In the genomic region with DNA sequence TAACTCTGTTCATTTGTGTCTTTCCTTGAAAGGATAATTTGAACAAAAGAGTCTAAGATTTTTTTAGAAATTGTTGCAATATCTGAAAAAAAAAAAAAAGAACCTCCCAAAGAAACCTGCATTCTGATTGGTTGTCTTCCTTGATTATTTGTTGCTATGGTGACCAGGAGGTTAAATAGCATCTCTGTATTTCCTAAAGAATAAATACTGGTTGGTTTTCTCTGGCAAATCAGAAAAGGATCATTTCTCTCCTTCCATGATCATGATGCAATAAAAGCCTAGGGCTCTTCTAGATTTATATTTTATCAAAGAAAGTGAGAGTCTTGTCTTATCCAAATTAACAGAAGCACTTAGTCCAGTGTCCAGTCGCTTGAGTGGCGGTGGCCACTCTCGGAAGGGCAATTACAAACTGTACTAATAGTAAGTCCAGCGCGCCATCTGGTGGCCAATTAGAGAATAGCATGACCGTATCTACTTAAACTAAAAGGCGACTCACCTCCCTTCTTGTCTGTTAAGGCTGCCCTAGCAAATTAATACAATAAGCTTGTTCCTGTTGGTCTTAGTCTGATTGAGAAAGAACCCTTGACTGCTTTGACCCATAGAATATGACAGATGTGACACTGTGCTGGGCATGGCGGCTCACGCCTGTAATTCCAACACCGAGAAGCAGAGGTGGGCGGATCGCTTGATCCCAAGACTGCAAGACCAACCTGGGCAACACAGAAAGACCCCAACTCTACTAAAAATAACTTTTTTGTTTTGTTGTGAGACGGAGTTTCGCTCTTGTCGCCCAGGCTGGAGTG, we compare ENCODE assay signal across 8 cellular contexts. TPM values are rescaled to one million over a fixed set of nuclear protein-coding genes. Genes with fewer than 3 reads are reported as not detected.
A peak's percentile ranks its signal among the peaks of the same experiment; 100 is the strongest.
DNase-seq lines count a peak whose midpoint lies in the region; ATAC-seq, FAIRE-seq and TF ChIP-seq lines count a peak whose summit lies in the region.

No MANE protein-coding gene starts in this region.

- peaks cover 6% of the 10 kb centered on the region for H3K4me1 Mint-ChIP-seq in GM23338

- peaks cover 2% of the 10 kb centered on the region for H3K27me3 Mint-ChIP-seq in GM23338 (ENCODE audit: insufficient read depth, low read depth, poor library complexity)

- H3K4me3 ChIP-seq in A673 (ENCODE audit: low read depth, low read length, poor library complexity, severe bottlenecking) (no peak overlapping the region), GM23338 (no peak overlapping the region), keratinocyte (ENCODE audit: control insufficient read depth in 2 of 3, extremely low read depth in 1 of 3, insufficient read depth in 2 of 3, low read depth in 1 of 3, low read length in 3 of 3) (no peak overlapping the region)

- H3F3A ChIP-seq in GM23338 (replicated peaks; ENCODE audit: low read depth) = no peaks in the 10 kb centered on the region

- no peaks in the 10 kb centered on the region for H3K36me3 ChIP-seq in A673 (ENCODE audit: insufficient read depth, low read length, poor library complexity, severe bottlenecking)
- no peaks in the 10 kb centered on the region for H3K36me3 ChIP-seq in GM23338 (ENCODE audit: insufficient read depth)
- no peaks in the 10 kb centered on the region for H3K36me3 ChIP-seq in keratinocyte (ENCODE audit: control insufficient read depth in 2 of 2, extremely low read depth in 1 of 2, insufficient read depth in 2 of 2, low read length in 2 of 2)

- no peak overlapping the region for H3K4me3 Mint-ChIP-seq in GM23338

- FAIRE-seq in keratinocyte (lab: Jason Lieb, UNC) = peak; percentile 76

- H3K27ac ChIP-seq in A673 (ENCODE audit: low read depth, low read length, poor library complexity, severe bottlenecking) = no peak overlapping the region
- no peak overlapping the region for H3K27ac ChIP-seq in GM23338 (ENCODE audit: low read depth)
- no peak overlapping the region for H3K27ac ChIP-seq in caudate nucleus (ENCODE audit: low read depth, low read length)
- no peak overlapping the region for H3K27ac ChIP-seq in keratinocyte (ENCODE audit: control insufficient read depth, insufficient read depth, low read length)

- H3K4me2 ChIP-seq in GM23338 (no peak overlapping the region), keratinocyte (ENCODE audit: control insufficient read depth, extremely low read depth, insufficient read depth, low read depth, low read length) (no peak overlapping the region)

- H3K27me3 ChIP-seq in A673 (replicated peaks; ENCODE audit: insufficient read depth, low read depth, low read length, poor library complexity) = no peaks in the 10 kb centered on the region
- H3K27me3 ChIP-seq in GM23338 (ENCODE audit: insufficient read depth) = no peaks in the 10 kb centered on the region
- H3K27me3 ChIP-seq in keratinocyte (ENCODE audit: control insufficient read depth, extremely low read depth, insufficient read depth, low read length) = no peaks in the 10 kb centered on the region

- DNase-seq in A673 (ENCODE audit: low spot score) (peak; percentile 85), GM23338 (ENCODE audit: low spot score) (peak; percentile 99), NCI-H345 treated with DMSO at 0.1 percent for 48 hours (lab: John Stamatoyannopoulos, UW; ENCODE audit: unreplicated experiment) (peak; percentile 44), caudate nucleus (lab: John Stamatoyannopoulos, UW) (peak in 57 of 61 donors; percentile 19 to 99 (median 72)), keratinocyte (ENCODE audit: low read depth, low spot score) (peak; percentile 55)
- DNase-seq in activated CD4-positive, CD25-positive, alpha-beta regulatory T cell (lab: John Stamatoyannopoulos, UW) = peak; percentile 51 to 77 (median 63)
- DNase-seq in stimulated activated CD4-positive, alpha-beta T cell treated with anti-CD3 and anti-CD28 coated beads, Interleukin-1b, Interleukin-23, amount 100 ng/mL, for 1 hour (ENCODE audit: low read depth in 2 of 2) = peak; percentile 53 to 59

- H2AFZ ChIP-seq in GM23338 (no peak overlapping the region), keratinocyte (ENCODE audit: control insufficient read depth, low read length) (no peak overlapping the region)

- ATAC-seq in GM23338 (peak; percentile 79), HG02642 (IDR thresholded peaks at IDR 0.05; ENCODE audit: poor library complexity, unreplicated experiment) (no peak)

- H3K9me3 ChIP-seq in A673 (ENCODE audit: low read depth, low read length, poor library complexity, severe bottlenecking) (no peaks in the 10 kb centered on the region), keratinocyte (ENCODE audit: control insufficient read depth, low read depth, low read length) (no peaks in the 10 kb centered on the region)

- dilution Hi-C loops in keratinocyte (cut with MboI; ENCODE audit: extremely low pct_ligation_motif_present, low sequenced_read_pairs) = no loop called here

- H3K9me3 Mint-ChIP-seq in GM23338 = no peaks in the 10 kb centered on the region; the same call in 2 of the 3 replicates

- CTCF ChIA-PET in A673 (lab: Charles Lee) = interaction anchor here (0.6 to 0.7 kb wide), 5 partner anchors 19 to 160 kb away, joined by 3 to 11 read pairs (median 3); no protein-coding TSS in a partner anchor

- TF ChIP-seq CTCF in A673 (conservative IDR thresholded peaks at IDR 0.05; ENCODE audit: low read depth, low read length) = peak; percentile 92
- TF ChIP-seq CTCF in GM23338 (conservative IDR thresholded peaks at IDR 0.05; ENCODE audit: low read depth in 2 of 2) = peak; percentile 90 to 95
- peak; percentile 74 to 76 (median 76) for TF ChIP-seq CTCF in keratinocyte (optimal IDR thresholded peaks at IDR 0.05 in 1 of 3, IDR thresholded peaks at IDR 0.05 in 1 of 3, conservative IDR thresholded peaks at IDR 0.05 in 1 of 3; ENCODE audit: extremely low read depth in 1 of 3, insufficient read depth in 2 of 3, low read length in 3 of 3)

- H3K9me1 ChIP-seq in keratinocyte (ENCODE audit: control insufficient read depth, extremely low read depth, insufficient read depth, low read length) = no peaks in the 10 kb centered on the region

- no peaks in the 10 kb centered on the region for H3K4me1 ChIP-seq in A673 (ENCODE audit: insufficient read depth, low read length, poor library complexity, severe bottlenecking)
- no peaks in the 10 kb centered on the region; the same call in none of the 2 replicates for H3K4me1 ChIP-seq in GM23338 (ENCODE audit: insufficient read depth)
- H3K4me1 ChIP-seq in keratinocyte (ENCODE audit: control insufficient read depth, extremely low read depth, insufficient read depth, low read length) = no peaks in the 10 kb centered on the region

- H3K9ac ChIP-seq in keratinocyte (ENCODE audit: control insufficient read depth, extremely low read depth, insufficient read depth, low read length) = no peak overlapping the region

- H4K20me1 ChIP-seq in GM23338 (replicated peaks; ENCODE audit: insufficient read depth) (no peaks in the 10 kb centered on the region), keratinocyte (ENCODE audit: control insufficient read depth, extremely low read depth, insufficient read depth, low read length) (no peaks in the 10 kb centered on the region)

- H3K27ac Mint-ChIP-seq in GM23338 = no peak overlapping the region

- BruUV-seq in A673 (replicated peaks; lab: Mats Ljungman, UMichigan) = no TSS peak

- POLR2A ChIA-PET in A673 (lab: Charles Lee; ENCODE audit: low non-redundant PET) = no interaction called here

- H3K79me2 ChIP-seq in GM23338 (replicated peaks; ENCODE audit: insufficient read depth) (no peaks in the 10 kb centered on the region), keratinocyte (ENCODE audit: control insufficient read depth, insufficient read depth, low read length) (no peaks in the 10 kb centered on the region)

- H3K36me3 Mint-ChIP-seq in GM23338 (ENCODE audit: low read depth) = no peaks in the 10 kb centered on the region

- intact Hi-C loops in A673 (cut with micrococcal nuclease; ENCODE audit: unreplicated experiment) = no loop called here

- no peaks in the 10 kb centered on the region for H3K9me2 ChIP-seq in GM23338 (ENCODE audit: insufficient read depth)

TF ChIP-seq in GM23338, 12 proteins besides CTCF, POLR2A, EP300 and RAD21:
- TF ChIP-seq CREB1 (CRISPR knock-in tag; IDR thresholded peaks at IDR 0.05; ENCODE audit: low read depth) (no peak), EZH2 (IDR thresholded peaks at IDR 0.05; ENCODE audit: low read depth, unreplicated experiment) (no peak), STAT1 (IDR thresholded peaks at IDR 0.05; ENCODE audit: unreplicated experiment) (no peak), JUNB (IDR thresholded peaks at IDR 0.05; ENCODE audit: unreplicated experiment) (no peak), POLR2AphosphoS5 (IDR thresholded peaks at IDR 0.05; ENCODE audit: low read depth) (no peak), NANOG (IDR thresholded peaks at IDR 0.05; ENCODE audit: borderline replicate concordance) (no peak), EZH2phosphoT487 (IDR thresholded peaks at IDR 0.05; ENCODE audit: unreplicated experiment) (no peak), ZNF114 (CRISPR knock-in tag; IDR thresholded peaks at IDR 0.05) (no peak)

RNA-seq across cellular contexts. Expression of a gene that starts 47.0 kb away (rescaled TPM):
- 0.75 and 0.81 TPM in 2 replicates for total RNA-seq in A673 (2021)
- total RNA-seq in GM23338 (2014; rRNA removed; shearing (Covaris generic)) = 1.6 and 1.7 TPM in 2 replicates
- polyA plus RNA-seq in GM23338 (2016; fragmentation: Nextera tagmentation; extraction: Ambion mirVana) (0.44 and 0.80 TPM in 2 replicates), keratinocyte (0.01 TPM in 1 of 3 replicates, not detected in the others)
- not detected for polyA plus RNA-seq in keratinocyte (2011; ENCODE audit: low read depth)
- polyA plus RNA-seq in keratinocyte (2011; cell fraction: cytosol; rRNA removed) = not detected in 2 replicates
- polyA plus RNA-seq in keratinocyte (2011; cell fraction: nucleus; rRNA removed) = 0.03 TPM in 1 of 2 replicates, not detected in the other
- polyA plus RNA-seq in keratinocyte (2012; ENCODE audit: low replicate concordance) = 0.03 and 0.04 TPM in 2 replicates
- 0.07 TPM in 1 of 3 replicates, not detected in the others for polyA minus RNA-seq in keratinocyte
- polyA minus RNA-seq in keratinocyte (2011; cell fraction: cytosol; rRNA and poly(A)+ RNA removed) = not detected
- polyA minus RNA-seq in keratinocyte (2011; cell fraction: nucleus; rRNA and poly(A)+ RNA removed) = not detected in 2 replicates

RNA-seq across cellular contexts. Expression of a gene that starts 58.5 kb away (rescaled TPM):
- 272 and 291 TPM in 2 replicates for total RNA-seq in A673 (2021)
- 193 and 215 TPM in 2 replicates for total RNA-seq in GM23338 (2014; rRNA removed; shearing (Covaris generic))
- polyA plus RNA-seq in GM23338 (2016; fragmentation: Nextera tagmentation; extraction: Ambion mirVana) (143 and 148 TPM in 2 replicates), keratinocyte (245 to 556 TPM (median 411 TPM) in 3 replicates)
- polyA plus RNA-seq in keratinocyte (2011; ENCODE audit: low read depth) = 89.9 TPM
- polyA plus RNA-seq in keratinocyte (2011; cell fraction: cytosol; rRNA removed) = 302 and 508 TPM in 2 replicates
- 219 and 253 TPM in 2 replicates for polyA plus RNA-seq in keratinocyte (2011; cell fraction: nucleus; rRNA removed)
- 83.5 and 391 TPM in 2 replicates for polyA plus RNA-seq in keratinocyte (2012; ENCODE audit: low replicate concordance)
- 162 to 240 TPM (median 238 TPM) in 3 replicates for polyA minus RNA-seq in keratinocyte
- 171 TPM for polyA minus RNA-seq in keratinocyte (2011; cell fraction: cytosol; rRNA and poly(A)+ RNA removed)
- 34.4 and 50.8 TPM in 2 replicates for polyA minus RNA-seq in keratinocyte (2011; cell fraction: nucleus; rRNA and poly(A)+ RNA removed)

Comparison
In these comparisons a context has a peak if more than half of its experiments do, and no peak if none do; other contexts are left out.
1. DNase-seq: peak in every context shown above with its lines; median percentile 99 in GM23338; 85 in A673; 72 in caudate nucleus; 63 in activated CD4-positive, CD25-positive, alpha-beta regulatory T cell; 56 in stimulated activated CD4-positive, alpha-beta T cell treated with anti-CD3 and anti-CD28 coated beads, Interleukin-1b, Interleukin-23, amount 100 ng/mL, for 1 hour; 55 in keratinocyte; 44 in NCI-H345 treated with DMSO at 0.1 percent for 48 hours.